In genomic region chr1:1115136-1115829, GRCh38 we compare ENCODE assay signal across 9 cellular contexts. TPM values are rescaled to one million over a fixed set of nuclear protein-coding genes. Genes with fewer than 3 reads are reported as not detected.
A peak's percentile ranks its signal among the peaks of the same experiment; 100 is the strongest.
DNase-seq lines count a peak whose midpoint lies in the region; ATAC-seq and TF ChIP-seq lines count a peak whose summit lies in the region.
"Had no signal": no experiment of that assay in that cellular context is flagged by ENCODE, and none has a peak within 500 bp of the region (broad histone marks: within the 10 kb centered on the region; RNA-seq: fewer than 3 reads in every experiment).

No MANE protein-coding gene starts in this region.

- no peak for TF ChIP-seq CTCF in 22Rv1 (IDR thresholded peaks at IDR 0.05)
- TF ChIP-seq CTCF in chondrocyte (IDR thresholded peaks at IDR 0.05) = no peak

- H3K4me1 ChIP-seq in HUES64 (ENCODE audit: insufficient read depth, low read length) (0 out of 2 replicates have a peak, but pooled peaks cover 2% of the 10 kb centered on the region), mucosa of stomach (ENCODE audit: control insufficient read depth, insufficient read depth, low read length) (peaks cover 4% of the 10 kb centered on the region)

- H3K9ac ChIP-seq in HUES64 (ENCODE audit: low read depth, low read length) = peak overlapping the region; percentile 55
- peak overlapping the region; percentile 57 for H3K9ac ChIP-seq in mucosa of stomach (ENCODE audit: low read length)

- H3K27me3 ChIP-seq in HUES64 (ENCODE audit: insufficient read depth, low read length) (peaks cover 27% of the 10 kb centered on the region), mucosa of stomach (ENCODE audit: control insufficient read depth, insufficient read depth, low read length) (peaks cover 15% of the 10 kb centered on the region)

- H3K27ac ChIP-seq in 22Rv1 (peak overlapping the region; percentile 58), HUES64 (ENCODE audit: low read depth, low read length) (no peak overlapping the region)

- WGBS in HUES64 = 10% methylated on average over 35 of the region's 45 CpGs

- ATAC-seq in GM21367 (IDR thresholded peaks at IDR 0.05; ENCODE audit: unreplicated experiment) = no peak
- no peak for ATAC-seq in HG03432 (IDR thresholded peaks at IDR 0.05; ENCODE audit: unreplicated experiment)

- H3K9me3 ChIP-seq in HUES64 (ENCODE audit: insufficient read depth, low read depth, low read length) (peaks cover 5% of the 10 kb centered on the region; the same call in 1 of the 2 replicates), mucosa of stomach (ENCODE audit: control insufficient read depth, low read length) (no peaks in the 10 kb centered on the region)

- H3K4me3 ChIP-seq in HUES64 (ENCODE audit: low read length) (peak overlapping the region; percentile 77), mucosa of stomach (ENCODE audit: low read length) (no peak overlapping the region)

- no peaks in the 10 kb centered on the region for H3K27me3 Mint-ChIP-seq in chondrocyte (ENCODE audit: low read depth)

- peaks cover 3% of the 10 kb centered on the region for H3K36me3 Mint-ChIP-seq in chondrocyte (ENCODE audit: low read depth)

- H3K27ac Mint-ChIP-seq in chondrocyte (ENCODE audit: unreplicated experiment) = no peak overlapping the region

- H3K36me3 ChIP-seq in HUES64 (ENCODE audit: insufficient read depth, low read length) (peaks cover 15% of the 10 kb centered on the region; the same call in 1 of the 2 replicates), mucosa of stomach (ENCODE audit: control insufficient read depth, insufficient read depth, low read length) (no peaks in the 10 kb centered on the region)

- H3K9me3 Mint-ChIP-seq in chondrocyte (ENCODE audit: low read depth) = peaks cover 3% of the 10 kb centered on the region

- DNase-seq in chondrocyte (ENCODE audit: low spot score) (peak; percentile 59), NCI-H1694 treated with DMSO at 0.1 percent for 48 hours (lab: John Stamatoyannopoulos, UW) (no peak), cerebellum (ENCODE audit: low spot score) (no peak)

- peaks cover 10% of the 10 kb centered on the region for H3K4me1 Mint-ChIP-seq in chondrocyte (ENCODE audit: low read depth)

- H3K4me3 Mint-ChIP-seq in chondrocyte (ENCODE audit: unreplicated experiment) = peak overlapping the region; percentile 77

RNA-seq across cellular contexts. Expression of gene C1orf159, which starts 0.6 kb away (rescaled TPM):
- polyA plus RNA-seq in HUES64 (2013, experiment 1 of 2) = 9.8 TPM
- polyA plus RNA-seq in HUES64 (2013, experiment 2 of 2) = 13.0 TPM
- total RNA-seq in chondrocyte (9.2 to 15.1 TPM (median 9.2 TPM) in 3 replicates), cerebellum (11.3 TPM)

RNA-seq across cellular contexts. Expression of gene RNF223, which starts 41.2 kb away (rescaled TPM):
- not detected for polyA plus RNA-seq in HUES64 (2013, experiment 1 of 2)
- not detected for polyA plus RNA-seq in HUES64 (2013, experiment 2 of 2)
- total RNA-seq in chondrocyte = not detected in 3 replicates
- total RNA-seq in cerebellum = not detected
- total RNA-seq: T-helper 1 cell treated with Interleukin-12 subunit alpha and Interleukin-12 subunit beta and Interleukin-4 antibody, amounts not matched to agents 30 ng/mL and 1 ng/mL, for 36 hours had no signal

RNA-seq across cellular contexts. Expression of gene TTLL10, which starts 58.4 kb away (rescaled TPM):
- 1.00 TPM for polyA plus RNA-seq in HUES64 (2013, experiment 1 of 2)
- polyA plus RNA-seq in HUES64 (2013, experiment 2 of 2) = 0.25 TPM
- total RNA-seq in chondrocyte = not detected in 3 replicates
- total RNA-seq in cerebellum = 0.18 TPM
